13 cellular contexts compared by ENCODE assay signal in the genomic region with DNA sequence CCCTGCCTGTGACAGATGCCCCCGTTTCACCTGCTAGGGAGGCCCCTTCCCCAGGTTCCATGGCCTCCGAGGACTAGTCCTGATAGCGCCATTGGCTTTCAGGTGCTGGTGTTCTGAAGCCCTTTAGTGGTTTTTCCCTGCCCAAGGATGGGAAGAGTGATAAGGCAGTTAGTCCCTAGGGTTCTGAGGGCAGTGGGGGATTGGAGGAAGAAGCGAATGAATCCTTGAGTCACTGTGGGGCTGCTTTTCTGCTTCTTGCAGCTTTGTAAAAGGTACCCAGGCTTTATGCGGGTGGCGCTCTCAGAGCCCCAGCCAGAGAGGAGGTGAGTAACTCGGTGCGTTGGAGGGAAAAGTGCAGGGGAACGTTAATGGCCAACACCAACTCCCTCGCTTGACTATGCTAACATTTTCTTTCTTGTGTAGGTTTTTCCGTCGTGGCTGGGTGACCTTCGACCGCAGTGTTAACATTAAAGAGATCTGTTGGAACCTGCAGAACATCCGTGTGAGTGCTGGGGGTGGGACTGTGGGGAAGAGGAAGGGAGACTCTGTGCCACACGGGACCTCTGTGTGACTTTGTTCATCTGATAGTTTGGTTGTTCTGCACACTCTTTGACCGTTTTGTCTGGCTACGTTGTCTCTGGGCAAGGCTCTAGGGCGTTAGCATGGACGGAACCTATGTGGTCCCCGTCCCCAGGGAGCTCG. TPM values are rescaled to one million over a fixed set of nuclear protein-coding genes. Genes with fewer than 3 reads are reported as not detected.
DNase-seq lines count a peak whose midpoint lies in the region; ATAC-seq, FAIRE-seq and TF ChIP-seq lines count a peak whose summit lies in the region.
"Had no signal": no experiment of that assay in that cellular context is flagged by ENCODE, and none has a peak within 500 bp of the region (broad histone marks: within the 10 kb centered on the region; RNA-seq: fewer than 3 reads in every experiment).

No MANE protein-coding gene starts in this region.

- no peaks in the 10 kb centered on the region for H3K9me2 ChIP-seq in DOHH2 (replicated peaks; ENCODE audit: control insufficient read depth, low read length)

- WGBS in A549 (ENCODE audit: missing lambda C conversion rate), result 91% methylated on average over 22 of the region's 22 CpGs

- no peaks in the 10 kb centered on the region for H3K27me3 Mint-ChIP-seq in central memory CD8-positive, alpha-beta T cell
- no peaks in the 10 kb centered on the region for H3K27me3 Mint-ChIP-seq in osteocyte (ENCODE audit: unreplicated experiment)

- H3K4me3 ChIP-seq in A549 (no peak overlapping the region), DOHH2 (ENCODE audit: low read length) (no peak overlapping the region)
- H3K4me3 ChIP-seq: breast epithelium, suprapubic skin had no signal

- FAIRE-seq in A549 (lab: Jason Lieb, UNC), result no peak

- POLR2A ChIA-PET in A549 (lab: Yijun Ruan, JAX), result interaction anchor here (0.9 to 5.1 kb wide), 2 partner anchors 10 to 11 kb away, joined by 3 to 106 read pairs; a partner anchor contains a TSS

- peaks cover 28% of the 10 kb centered on the region for H3F3A ChIP-seq in DOHH2 (ENCODE audit: control insufficient read depth, insufficient read depth)

- peaks cover 85% of the 10 kb centered on the region for H3K36me3 ChIP-seq in DOHH2 (ENCODE audit: control insufficient read depth, low read length)

- peaks cover 73% of the 10 kb centered on the region for H3K36me3 Mint-ChIP-seq in central memory CD8-positive, alpha-beta T cell (ENCODE audit: insufficient read depth)
- H3K36me3 Mint-ChIP-seq in osteocyte (ENCODE audit: unreplicated experiment), result peaks cover 63% of the 10 kb centered on the region

- no peak for TF ChIP-seq EP300 in A549 (IDR thresholded peaks at IDR 0.05)

- H3K4me3 Mint-ChIP-seq in central memory CD8-positive, alpha-beta T cell, result peak overlapping the region; percentile 77
- H3K4me3 Mint-ChIP-seq in osteocyte (ENCODE audit: unreplicated experiment), result no peak overlapping the region

- H3K79me2 ChIP-seq in DOHH2 (ENCODE audit: control insufficient read depth, low read length), result peaks cover 35% of the 10 kb centered on the region

- no peak for TF ChIP-seq POLR2A in A549 (IDR thresholded peaks at IDR 0.05; ENCODE audit: low read length)

- H3K9me3 Mint-ChIP-seq in central memory CD8-positive, alpha-beta T cell, result no peaks in the 10 kb centered on the region
- H3K9me3 Mint-ChIP-seq in osteocyte (ENCODE audit: unreplicated experiment), result no peaks in the 10 kb centered on the region

- no peak for DNase-seq in A549 (ENCODE audit: low read depth in 1 of 2, low spot score in 1 of 2)
- DNase-seq in central memory CD8-positive, alpha-beta T cell (ENCODE audit: low spot score in 2 of 2), result no peak
- DNase-seq in osteocyte (ENCODE audit: extremely low spot score, unreplicated experiment), result no peak
- no peak for DNase-seq in 8988T
- DNase-seq: kidney glomerular epithelial cell, NCI-H2171 treated with DMSO at 0.1 percent for 48 hours had no signal

- peaks cover 3% of the 10 kb centered on the region; the same call in 1 of the 2 replicates for H3K27me3 ChIP-seq in DOHH2 (ENCODE audit: control insufficient read depth, low read length)
- H3K27me3 ChIP-seq: breast epithelium, suprapubic skin had no signal

- TF ChIP-seq CTCF in A549 (IDR thresholded peaks at IDR 0.05) (no peak), DOHH2 (IDR thresholded peaks at IDR 0.05; ENCODE audit: low read depth, low read length, poor library complexity, severe bottlenecking) (no peak), osteocyte (IDR thresholded peaks at IDR 0.05) (no peak)

- peaks cover 75% of the 10 kb centered on the region for H3K4me1 Mint-ChIP-seq in central memory CD8-positive, alpha-beta T cell
- H3K4me1 Mint-ChIP-seq in osteocyte (ENCODE audit: unreplicated experiment), result peaks cover 25% of the 10 kb centered on the region

- H3K9me3 ChIP-seq in A549, result no peaks in the 10 kb centered on the region
- H3K9me3 ChIP-seq in DOHH2 (ENCODE audit: control insufficient read depth, insufficient read depth, low read length), result no peaks in the 10 kb centered on the region
- H3K9me3 ChIP-seq: breast epithelium, suprapubic skin had no signal

- peak overlapping the region; percentile 88 for H3K27ac Mint-ChIP-seq in central memory CD8-positive, alpha-beta T cell (ENCODE audit: low read depth)
- no peak overlapping the region for H3K27ac Mint-ChIP-seq in osteocyte (ENCODE audit: unreplicated experiment)

- no peak for TF ChIP-seq RAD21 in A549 (conservative IDR thresholded peaks at IDR 0.05 in 1 of 2, IDR thresholded peaks at IDR 0.05 in 1 of 2)

- H3K27ac ChIP-seq in A549 (no peak overlapping the region), DOHH2 (ENCODE audit: low read depth, low read length) (no peak overlapping the region)
- H3K27ac ChIP-seq: suprapubic skin had no signal

- H3K4me1 ChIP-seq in A549 (peaks cover 17% of the 10 kb centered on the region), DOHH2 (ENCODE audit: control insufficient read depth, low read length) (peaks cover 56% of the 10 kb centered on the region)

- no peak overlapping the region for H3K4me2 ChIP-seq in A549
- H3K4me2 ChIP-seq in DOHH2 (ENCODE audit: low read length), result peak overlapping the region; percentile 85

- CTCF ChIA-PET in A549 (lab: Yijun Ruan, JAX), result interaction anchor here (1.2 to 4.1 kb wide), 5 partner anchors 9 to 307 kb away, joined by 3 to 16 read pairs (median 4); a partner anchor contains a TSS

- ATAC-seq in A549, result no peak
- ATAC-seq in central memory CD8-positive, alpha-beta T cell (replicated peaks; ENCODE audit: extremely low read depth, poor library complexity, severe bottlenecking), result no peak
- no peak for ATAC-seq in HG02884 (IDR thresholded peaks at IDR 0.05; ENCODE audit: unreplicated experiment)
- ATAC-seq: HCT116 had no signal

- H4K20me1 ChIP-seq in DOHH2 (ENCODE audit: control insufficient read depth, insufficient read depth, low read depth, low read length), result peaks cover 13% of the 10 kb centered on the region; the same call in 1 of the 2 replicates

TF ChIP-seq in A549, 52 proteins besides CTCF, POLR2A, EP300 and RAD21:
- TF ChIP-seq, protein P1, sequence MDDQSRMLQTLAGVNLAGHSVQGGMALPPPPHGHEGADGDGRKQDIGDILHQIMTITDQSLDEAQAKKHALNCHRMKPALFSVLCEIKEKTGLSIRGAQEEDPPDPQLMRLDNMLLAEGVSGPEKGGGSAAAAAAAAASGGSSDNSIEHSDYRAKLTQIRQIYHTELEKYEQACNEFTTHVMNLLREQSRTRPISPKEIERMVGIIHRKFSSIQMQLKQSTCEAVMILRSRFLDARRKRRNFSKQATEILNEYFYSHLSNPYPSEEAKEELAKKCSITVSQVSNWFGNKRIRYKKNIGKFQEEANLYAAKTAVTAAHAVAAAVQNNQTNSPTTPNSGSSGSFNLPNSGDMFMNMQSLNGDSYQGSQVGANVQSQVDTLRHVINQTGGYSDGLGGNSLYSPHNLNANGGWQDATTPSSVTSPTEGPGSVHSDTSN (IDR thresholded peaks at IDR 0.05), result peak; percentile 22; the same call in 1 of the 2 replicates
- no peak for TF ChIP-seq JUN (IDR thresholded peaks at IDR 0.05)

RNA-seq across cellular contexts. Expression of a gene that starts 3.9 kb away (rescaled TPM):
- 1.1 and 1.9 TPM in 2 replicates for polyA plus RNA-seq in A549 (2011; rRNA removed)
- polyA plus RNA-seq in A549 (2012; cell fraction: cytosol; rRNA removed), result 4.1 and 5.9 TPM in 2 replicates
- polyA plus RNA-seq in A549 (2012; cell fraction: nucleus; rRNA removed), result 4.9 and 7.9 TPM in 2 replicates
- polyA plus RNA-seq in A549 (2017; fragmentation: RNase III; extraction: RNeasy Plus Mini Kit Qiagen cat#74134 plus additional on column Dnase treatment), result 6.1 to 7.1 TPM (median 6.9 TPM) in 3 replicates
- 3.3 and 4.2 TPM in 2 replicates for polyA minus RNA-seq in A549 (2011; rRNA and poly(A)+ RNA removed)
- total RNA-seq in osteocyte, result 2.9 and 3.7 TPM in 2 replicates

RNA-seq across cellular contexts. Expression of a gene that starts 10.1 kb away (rescaled TPM):
- 0.17 and 0.26 TPM in 2 replicates for polyA plus RNA-seq in A549 (2011; rRNA removed)
- polyA plus RNA-seq in A549 (2012; cell fraction: cytosol; rRNA removed), result 1.2 and 1.4 TPM in 2 replicates
- polyA plus RNA-seq in A549 (2012; cell fraction: nucleus; rRNA removed), result 9.1 and 11.7 TPM in 2 replicates
- polyA plus RNA-seq in A549 (2017; fragmentation: RNase III; extraction: RNeasy Plus Mini Kit Qiagen cat#74134 plus additional on column Dnase treatment), result 0.62 to 0.92 TPM (median 0.69 TPM) in 3 replicates
- 0.44 and 0.91 TPM in 2 replicates for polyA minus RNA-seq in A549 (2011; rRNA and poly(A)+ RNA removed)
- 1.5 and 2.2 TPM in 2 replicates for total RNA-seq in osteocyte
- total RNA-seq: M059J had no signal
- polyA plus RNA-seq: CD14-positive monocyte had no signal

RNA-seq across cellular contexts. Expression of a gene that starts 10.7 kb away (rescaled TPM):
- 49.9 and 52.2 TPM in 2 replicates for polyA plus RNA-seq in A549 (2011; rRNA removed)
- polyA plus RNA-seq in A549 (2012; cell fraction: cytosol; rRNA removed), result 87.7 and 96.2 TPM in 2 replicates
- 252 and 279 TPM in 2 replicates for polyA plus RNA-seq in A549 (2012; cell fraction: nucleus; rRNA removed)
- polyA plus RNA-seq in A549 (2017; fragmentation: RNase III; extraction: RNeasy Plus Mini Kit Qiagen cat#74134 plus additional on column Dnase treatment), result 153 to 194 TPM (median 182 TPM) in 3 replicates
- 58.3 and 64.1 TPM in 2 replicates for polyA minus RNA-seq in A549 (2011; rRNA and poly(A)+ RNA removed)
- total RNA-seq in osteocyte, result 159 and 162 TPM in 2 replicates

RNA-seq across cellular contexts. Expression of a gene that starts 18.4 kb away (rescaled TPM):
- polyA plus RNA-seq in A549 (2011; rRNA removed) (14.8 and 18.0 TPM in 2 replicates), A549 (2017; fragmentation: RNase III; extraction: RNeasy Plus Mini Kit Qiagen cat#74134 plus additional on column Dnase treatment) (38.2 to 38.5 TPM (median 38.3 TPM) in 3 replicates)
- polyA plus RNA-seq in A549 (2012; cell fraction: cytosol; rRNA removed), result 40.0 and 46.3 TPM in 2 replicates
- polyA plus RNA-seq in A549 (2012; cell fraction: nucleus; rRNA removed), result 46.1 and 58.6 TPM in 2 replicates
- 11.3 and 11.6 TPM in 2 replicates for polyA minus RNA-seq in A549 (2011; rRNA and poly(A)+ RNA removed)
- total RNA-seq in osteocyte, result 123 and 126 TPM in 2 replicates

RNA-seq across cellular contexts. Expression of a gene that starts 33.1 kb away (rescaled TPM):
- polyA plus RNA-seq in A549 (2011; rRNA removed) (6.2 and 7.0 TPM in 2 replicates), A549 (2017; fragmentation: RNase III; extraction: RNeasy Plus Mini Kit Qiagen cat#74134 plus additional on column Dnase treatment) (12.1 to 14.3 TPM (median 13.4 TPM) in 3 replicates)
- polyA plus RNA-seq in A549 (2012; cell fraction: cytosol; rRNA removed), result 12.3 and 17.1 TPM in 2 replicates
- polyA plus RNA-seq in A549 (2012; cell fraction: nucleus; rRNA removed), result 68.4 and 69.7 TPM in 2 replicates
- 11.3 and 17.6 TPM in 2 replicates for polyA minus RNA-seq in A549 (2011; rRNA and poly(A)+ RNA removed)
- total RNA-seq in osteocyte, result 32.1 and 32.4 TPM in 2 replicates
